Comparison of ENCODE assay signal across 8 cellular contexts in the genomic region with DNA sequence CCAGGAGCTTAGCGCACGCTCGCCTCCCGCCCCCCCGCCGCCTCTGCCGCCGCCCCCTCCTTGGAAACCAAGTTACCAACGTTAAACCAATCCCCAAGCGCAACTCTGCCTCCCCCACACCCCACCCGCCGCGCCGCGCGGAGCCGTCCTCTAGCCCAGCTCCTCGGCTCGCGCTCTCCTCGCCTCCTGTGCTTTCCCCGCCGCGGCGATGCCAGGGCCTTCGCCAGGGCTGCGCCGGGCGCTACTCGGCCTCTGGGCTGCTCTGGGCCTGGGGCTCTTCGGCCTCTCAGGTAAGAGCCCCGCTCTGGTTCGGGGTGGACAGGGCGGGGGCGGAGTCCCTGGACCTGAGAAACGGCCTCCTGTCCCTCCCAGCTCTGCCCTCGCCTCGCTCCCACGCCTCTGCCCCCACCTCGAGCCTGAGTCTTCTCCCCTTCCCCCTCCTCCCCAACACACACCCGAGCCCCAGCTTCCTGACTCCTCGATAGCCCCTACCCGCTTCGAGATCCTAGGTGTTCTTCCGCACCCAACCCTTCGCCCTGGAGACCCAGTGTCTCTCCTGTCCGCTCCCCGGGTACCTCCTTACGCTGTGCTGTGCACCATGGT. TPM values are rescaled to one million over a fixed set of nuclear protein-coding genes. Genes with fewer than 3 reads are reported as not detected.
A peak's percentile ranks its signal among the peaks of the same experiment; 100 is the strongest.
DNase-seq lines count a peak whose midpoint lies in the region; ATAC-seq and TF ChIP-seq lines count a peak whose summit lies in the region.

A gene with protein sequence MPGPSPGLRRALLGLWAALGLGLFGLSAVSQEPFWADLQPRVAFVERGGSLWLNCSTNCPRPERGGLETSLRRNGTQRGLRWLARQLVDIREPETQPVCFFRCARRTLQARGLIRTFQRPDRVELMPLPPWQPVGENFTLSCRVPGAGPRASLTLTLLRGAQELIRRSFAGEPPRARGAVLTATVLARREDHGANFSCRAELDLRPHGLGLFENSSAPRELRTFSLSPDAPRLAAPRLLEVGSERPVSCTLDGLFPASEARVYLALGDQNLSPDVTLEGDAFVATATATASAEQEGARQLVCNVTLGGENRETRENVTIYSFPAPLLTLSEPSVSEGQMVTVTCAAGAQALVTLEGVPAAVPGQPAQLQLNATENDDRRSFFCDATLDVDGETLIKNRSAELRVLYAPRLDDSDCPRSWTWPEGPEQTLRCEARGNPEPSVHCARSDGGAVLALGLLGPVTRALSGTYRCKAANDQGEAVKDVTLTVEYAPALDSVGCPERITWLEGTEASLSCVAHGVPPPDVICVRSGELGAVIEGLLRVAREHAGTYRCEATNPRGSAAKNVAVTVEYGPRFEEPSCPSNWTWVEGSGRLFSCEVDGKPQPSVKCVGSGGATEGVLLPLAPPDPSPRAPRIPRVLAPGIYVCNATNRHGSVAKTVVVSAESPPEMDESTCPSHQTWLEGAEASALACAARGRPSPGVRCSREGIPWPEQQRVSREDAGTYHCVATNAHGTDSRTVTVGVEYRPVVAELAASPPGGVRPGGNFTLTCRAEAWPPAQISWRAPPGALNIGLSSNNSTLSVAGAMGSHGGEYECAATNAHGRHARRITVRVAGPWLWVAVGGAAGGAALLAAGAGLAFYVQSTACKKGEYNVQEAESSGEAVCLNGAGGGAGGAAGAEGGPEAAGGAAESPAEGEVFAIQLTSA (plus strand): TSS at position 117 of the 603 bp plus-strand sequence. CDS start 92 bp downstream, at position 209.

- H3K36me3 ChIP-seq in rectal smooth muscle tissue (ENCODE audit: control insufficient read depth, insufficient read depth, low read length) = peaks cover 3% of the 10 kb centered on the region

- H3K27ac ChIP-seq in rectal smooth muscle tissue (ENCODE audit: low read depth, low read length) = no peak within 1 kb of the TSS

- H3K4me1 Mint-ChIP-seq in activated B cell treated with CpG ODN at 0.5 μM for 24 hours = peaks cover 82% of the 10 kb centered on the region

- peak within 1 kb of the TSS; percentile 46 for H3K27ac Mint-ChIP-seq in activated B cell treated with CpG ODN at 0.5 μM for 24 hours

- H3K4me3 ChIP-seq in epithelial cell of proximal tubule (ENCODE audit: low read depth, low read length) (peak within 1 kb of the TSS; percentile 43), rectal smooth muscle tissue (ENCODE audit: low read length) (peak within 1 kb of the TSS; percentile 62)

- TF ChIP-seq CTCF in activated B cell treated with CpG ODN at 0.5 μM for 24 hours (IDR thresholded peaks at IDR 0.05) (no peak), epithelial cell of proximal tubule (conservative IDR thresholded peaks at IDR 0.05; ENCODE audit: low read depth, low read length) (no peak), GM10266 (IDR thresholded peaks at IDR 0.05; ENCODE audit: control insufficient read depth, insufficient read depth, low read depth, missing control alignments) (no peak)

- H3K4me1 ChIP-seq in rectal smooth muscle tissue (ENCODE audit: control insufficient read depth, insufficient read depth, low read length) = peaks cover 13% of the 10 kb centered on the region

- intact Hi-C loops in activated B cell treated with CpG ODN at 0.5 μM for 24 hours (cut with micrococcal nuclease) = loop anchor here (1.0 kb wide), 1 partner anchor 20 kb away; no protein-coding TSS in a partner anchor

- peak within 1 kb of the TSS; percentile 79 for H3K4me3 Mint-ChIP-seq in activated B cell treated with CpG ODN at 0.5 μM for 24 hours

- no peaks in the 10 kb centered on the region for H3K9me3 Mint-ChIP-seq in activated B cell treated with CpG ODN at 0.5 μM for 24 hours

- CTCF ChIA-PET in activated B cell treated with CpG ODN at 0.5 μM for 24 hours (lab: Charles Lee) = interaction anchor here (0.9 to 1.8 kb wide), 6 partner anchors 10 to 101 kb away, joined by 3 to 10 read pairs (median 3); partner anchors contain the start of gene ICAM1

- H3K27me3 Mint-ChIP-seq in activated B cell treated with CpG ODN at 0.5 μM for 24 hours = peaks cover 39% of the 10 kb centered on the region

- H3K9ac ChIP-seq in rectal smooth muscle tissue (ENCODE audit: low read length) = no peak within 1 kb of the TSS

- H3K27me3 ChIP-seq in rectal smooth muscle tissue (ENCODE audit: control insufficient read depth, insufficient read depth, low read length) = peaks cover 62% of the 10 kb centered on the region

- DNase-seq in Ammon's horn (ENCODE audit: low spot score) (peak; percentile 58), HK-2 (ENCODE audit: unreplicated experiment) (peak; percentile 69), activated B cell treated with CpG ODN at 0.5 μM for 24 hours (no peak), epithelial cell of proximal tubule (ENCODE audit: low read depth) (no peak), GM10266 (ENCODE audit: extremely low spot score) (no peak), hippocampal formation (lab: John Stamatoyannopoulos, UW) (no peak)

- POLR2A ChIA-PET in activated B cell treated with CpG ODN at 0.5 μM for 24 hours (lab: Charles Lee) = interaction anchor here (0.5 to 6.5 kb wide), 17 partner anchors 10 to 412 kb away, joined by 3 to 128 read pairs (median 3); partner anchors contain the start of genes CDC37, ICAM1, QTRT1 and RAVER1

- ATAC-seq in activated B cell treated with CpG ODN at 0.5 μM for 24 hours (ENCODE audit: low read depth) (peak; percentile 5), GM21528 (IDR thresholded peaks at IDR 0.05; ENCODE audit: low FRiP score, unreplicated experiment) (no peak)

- peaks cover 16% of the 10 kb centered on the region for H3K36me3 Mint-ChIP-seq in activated B cell treated with CpG ODN at 0.5 μM for 24 hours (ENCODE audit: low read depth)

RNA-seq across cellular contexts. Expression of the gene that starts here (rescaled TPM):
- total RNA-seq in activated B cell treated with CpG ODN at 0.5 μM for 24 hours = 0.76 and 1.2 TPM in 2 replicates
- 0.14 TPM in 1 of 2 replicates, not detected in the other for total RNA-seq in epithelial cell of proximal tubule

Comparison
In these comparisons a context has a peak if more than half of its experiments do, and no peak if none do; other contexts are left out.
1. DNase-seq: peak in Ammon's horn (single experiment) and HK-2 (single experiment); none in activated B cell treated with CpG ODN at 0.5 μM for 24 hours (single experiment), epithelial cell of proximal tubule (single experiment), GM10266 (single experiment) and hippocampal formation (0 of 2).